Comparison of ENCODE assay signal across 1 cellular context in genomic region chr14:68998062-68998461, GRCh38.
TF ChIP-seq lines count a peak whose summit lies in the region.

No MANE protein-coding gene starts in this region.

TF ChIP-seq in WTC11, 78 proteins besides CTCF, POLR2A, EP300 and RAD21 (continued from another document):
- TF ChIP-seq GABPB1 (CRISPR knock-in tag; IDR thresholded peaks at IDR 0.05) (no peak), HMGXB4 (CRISPR knock-in tag; IDR thresholded peaks at IDR 0.05) (no peak), FOXK1 (CRISPR knock-in tag; IDR thresholded peaks at IDR 0.05) (no peak), ERG (CRISPR knock-in tag; IDR thresholded peaks at IDR 0.05) (no peak), CREB1 (CRISPR knock-in tag; IDR thresholded peaks at IDR 0.05) (no peak), NFATC4 (CRISPR knock-in tag; IDR thresholded peaks at IDR 0.05) (no peak), RORB (CRISPR knock-in tag; IDR thresholded peaks at IDR 0.05) (no peak), ATF6 (CRISPR knock-in tag; IDR thresholded peaks at IDR 0.05) (no peak), TP53 (CRISPR knock-in tag; IDR thresholded peaks at IDR 0.05) (no peak), ZNF671 (CRISPR knock-in tag; IDR thresholded peaks at IDR 0.05) (no peak), ARID4B (CRISPR knock-in tag; IDR thresholded peaks at IDR 0.05; ENCODE audit: borderline replicate concordance) (no peak)
TF ChIP-seq in WTC11: peak in this region for 0.
